Comparison of ENCODE assay signal across 16 cellular contexts in the genomic region with DNA sequence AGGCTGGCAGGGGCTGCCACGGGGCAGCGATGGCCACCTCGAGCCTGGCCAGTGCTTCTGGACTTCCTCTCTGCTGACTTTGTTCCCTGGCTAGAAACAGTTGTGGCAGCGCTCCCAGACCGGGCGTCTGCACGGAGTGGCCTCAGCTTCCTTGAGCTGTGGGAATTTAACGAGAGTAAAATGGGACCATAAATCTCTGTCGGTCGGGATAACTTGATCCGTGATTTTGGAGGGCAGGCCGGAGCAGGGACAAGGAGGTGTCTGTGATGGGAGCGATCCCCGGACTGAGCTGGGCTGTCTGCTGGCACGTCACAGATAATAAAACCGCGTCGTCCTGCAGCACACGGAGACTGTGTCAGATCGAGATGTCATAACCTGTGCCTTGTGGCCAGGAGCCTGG. TPM values are rescaled to one million over a fixed set of nuclear protein-coding genes. Genes with fewer than 3 reads are reported as not detected.
A peak's percentile ranks its signal among the peaks of the same experiment; 100 is the strongest.
DNase-seq lines count a peak whose midpoint lies in the region; ATAC-seq and TF ChIP-seq lines count a peak whose summit lies in the region.
"Had no signal": no experiment of that assay in that cellular context is flagged by ENCODE, and none has a peak within 500 bp of the region (broad histone marks: within the 10 kb centered on the region; RNA-seq: fewer than 3 reads in every experiment).

No MANE protein-coding gene starts in this region.

- POLR2A ChIA-PET in HEK293T (lab: Yijun Ruan, JAX) = no interaction called here

- peaks cover 22% of the 10 kb centered on the region for H3K27me3 Mint-ChIP-seq in neural progenitor cell (ENCODE audit: insufficient read depth, low read depth)

- H3K9me3 ChIP-seq in stomach = no peaks in the 10 kb centered on the region
- no peaks in the 10 kb centered on the region for H3K9me3 ChIP-seq in neural progenitor cell (ENCODE audit: low read depth)

- ATAC-seq in esophagus mucosa = no peak
- no peak for ATAC-seq in GM18909 (IDR thresholded peaks at IDR 0.05; ENCODE audit: poor library complexity, unreplicated experiment)
- ATAC-seq: activated CD4-positive, alpha-beta T cell treated with anti-CD3 and anti-CD28 coated beads for 36 hours had no signal

- no peak overlapping the region for H2AFZ ChIP-seq in neural progenitor cell (replicated peaks)

- no peak overlapping the region for H3K4me2 ChIP-seq in neural progenitor cell

- no peak overlapping the region for H3K4me3 Mint-ChIP-seq in neural progenitor cell
- H3K4me3 Mint-ChIP-seq: activated CD4-positive, alpha-beta T cell treated with anti-CD3 and anti-CD28 coated beads for 36 hours had no signal

- TF ChIP-seq POLR2A in stomach (IDR thresholded peaks at IDR 0.05) = no peak

- H3K79me2 ChIP-seq in neural progenitor cell (ENCODE audit: low read depth) = no peaks in the 10 kb centered on the region

- DNase-seq in HEK293T (ENCODE audit: extremely low spot score) (no peak), fibroblast of villous mesenchyme (ENCODE audit: low read depth) (peak; percentile 18), medulla oblongata (ENCODE audit: extremely low spot score) (peak; percentile 60), stomach (peak; percentile 76), EL (no peak), neural progenitor cell (ENCODE audit: low spot score) (no peak)
- DNase-seq: activated CD4-positive, alpha-beta T cell treated with anti-CD3 and anti-CD28 coated beads for 36 hours; activated gamma-delta T cell treated with Interleukin-2 at 50 U/mL for 16 hours; mammary epithelial cell; NCI-H1092; NCI-H526 treated with DMSO at 0.1 percent for 48 hours; stimulated activated CD4-positive, alpha-beta T cell treated with anti-CD3 and anti-CD28 coated beads, Interleukin-2, amount 100 ng/mL, for 48 hours had no signal

- H3K27me3 ChIP-seq in stomach (peaks cover 0 to 22% (median 0%) of the 10 kb centered on the region in 3 donors), neural progenitor cell (peaks cover 11% of the 10 kb centered on the region)

- no peaks in the 10 kb centered on the region for H3K36me3 ChIP-seq in stomach
- H3K36me3 ChIP-seq in neural progenitor cell = no peaks in the 10 kb centered on the region

- intact Hi-C loops in stomach (cut with DNase I; ENCODE audit: low total_unique reads) = no loop called here

- H3K9me3 Mint-ChIP-seq in neural progenitor cell = peaks cover 2% of the 10 kb centered on the region

- no peaks in the 10 kb centered on the region for H3F3A ChIP-seq in neural progenitor cell (ENCODE audit: low read depth)

- TF ChIP-seq EP300 in stomach (IDR thresholded peaks at IDR 0.05) = no peak

- TF ChIP-seq CTCF in fibroblast of villous mesenchyme (IDR thresholded peaks at IDR 0.05; ENCODE audit: insufficient read depth, low read depth, low read length) = no peak
- no peak for TF ChIP-seq CTCF in stomach (IDR thresholded peaks at IDR 0.05)
- no peak for TF ChIP-seq CTCF in neural progenitor cell (IDR thresholded peaks at IDR 0.05)

- peaks cover 8% of the 10 kb centered on the region for H3K4me1 Mint-ChIP-seq in neural progenitor cell
- H3K4me1 Mint-ChIP-seq: activated CD4-positive, alpha-beta T cell treated with anti-CD3 and anti-CD28 coated beads for 36 hours had no signal

- no peaks in the 10 kb centered on the region for H4K20me1 ChIP-seq in neural progenitor cell (ENCODE audit: low read depth)

- no peak overlapping the region for H3K9ac ChIP-seq in neural progenitor cell

- WGBS in stomach, 5 donors = 16 to 33% (median 22%) methylated on average over 20 of the region's 20 CpGs

- CTCF ChIA-PET in HEK293T (lab: Yijun Ruan, JAX) = no interaction called here

- H3K27ac ChIP-seq in stomach = peak overlapping the region in 2 of 5 donors; percentile 42 to 56
- no peak overlapping the region for H3K27ac ChIP-seq in neural progenitor cell

- H3K4me1 ChIP-seq in stomach = peaks cover 32 to 62% (median 44%) of the 10 kb centered on the region in 4 donors
- H3K4me1 ChIP-seq in neural progenitor cell = no peaks in the 10 kb centered on the region

- no peak overlapping the region for H3K27ac Mint-ChIP-seq in neural progenitor cell
- H3K27ac Mint-ChIP-seq: activated CD4-positive, alpha-beta T cell treated with anti-CD3 and anti-CD28 coated beads for 36 hours had no signal

- no peak overlapping the region for H3K4me3 ChIP-seq in fibroblast of villous mesenchyme (ENCODE audit: low read depth, low read length)
- no peak overlapping the region for H3K4me3 ChIP-seq in stomach
- H3K4me3 ChIP-seq in neural progenitor cell = no peak overlapping the region

- H3K36me3 Mint-ChIP-seq in neural progenitor cell = no peaks in the 10 kb centered on the region

TF ChIP-seq in HEK293T, 16 proteins besides CTCF, POLR2A, EP300 and RAD21:
- TF ChIP-seq LEF1 (IDR thresholded peaks at IDR 0.05; ENCODE audit: borderline replicate concordance) (no peak), ELF4 (IDR thresholded peaks at IDR 0.05) (no peak), FOXK2 (IDR thresholded peaks at IDR 0.05) (no peak), SUZ12 (IDR thresholded peaks at IDR 0.05) (no peak), PKNOX1 (IDR thresholded peaks at IDR 0.05) (peak; percentile 74), ZNF384 (IDR thresholded peaks at IDR 0.05) (no peak), SP1 (IDR thresholded peaks at IDR 0.05) (no peak), FOXA1 (IDR thresholded peaks at IDR 0.05) (no peak)

RNA-seq across cellular contexts. Expression of gene RBBP8NL, which starts 6.3 kb away (rescaled TPM):
- total RNA-seq in fibroblast of villous mesenchyme (not detected in 2 replicates), stomach (1 to 10 TPM in 1 of 5 donors, under 1 TPM in 2, not detected in 2; 0.45 to 2.3 (median 0.55) TPM), esophagus mucosa (5.1 TPM), neural progenitor cell (ENCODE audit: low replicate concordance) (0.03 TPM in 1 of 2 replicates, not detected in the other)
- polyA plus RNA-seq in stomach = 1 to 10 TPM; 2.1 to 8.0 (median 5.7) TPM
- total RNA-seq: activated CD4-positive, alpha-beta T cell treated with anti-CD3 and anti-CD28 coated beads for 36 hours; renal cortical epithelial cell had no signal
- polyA plus RNA-seq: neural cell had no signal

RNA-seq across cellular contexts. Expression of gene CABLES2, which starts 26.6 kb away (rescaled TPM):
- total RNA-seq in fibroblast of villous mesenchyme = 1.7 and 1.9 TPM in 2 replicates
- total RNA-seq in stomach = 1 to 10 TPM in 4 of 5 donors, under 1 TPM in 1; 0.55 to 7.8 (median 1.4) TPM
- 1 to 10 TPM; 2.0 to 3.2 (median 2.5) TPM for polyA plus RNA-seq in stomach
- total RNA-seq in esophagus mucosa = 2.4 TPM
- total RNA-seq in neural progenitor cell (ENCODE audit: low replicate concordance) = 8.1 and 13.8 TPM in 2 replicates

RNA-seq across cellular contexts. Expression of gene GATA5, which starts 42.1 kb away (rescaled TPM):
- total RNA-seq in fibroblast of villous mesenchyme (not detected in 2 replicates), stomach (10 to 100 TPM in 2 of 5 donors, 1 to 10 TPM in 2, not detected in 1; 3.1 to 16.4 (median 9.0) TPM), esophagus mucosa (not detected), neural progenitor cell (ENCODE audit: low replicate concordance) (0.12 TPM in 1 of 2 replicates, not detected in the other)
- polyA plus RNA-seq in stomach = 10 to 100 TPM in 1 of 3 donors, 1 to 10 TPM in 2; 9.1 to 11.2 (median 9.3) TPM
- total RNA-seq: activated CD4-positive, alpha-beta T cell treated with anti-CD3 and anti-CD28 coated beads for 36 hours; mammary epithelial cell; renal cortical epithelial cell had no signal
- polyA plus RNA-seq: mammary epithelial cell, neural cell had no signal

RNA-seq across cellular contexts. Expression of gene RPS21, which starts 46.8 kb away (rescaled TPM):
- total RNA-seq in fibroblast of villous mesenchyme = 357 and 457 TPM in 2 replicates
- 1,000 to 10,000 TPM in 3 of 5 donors, 100 to 1,000 TPM in 2; 239 to 2,998 (median 1,528) TPM for total RNA-seq in stomach
- polyA plus RNA-seq in stomach = 1,000 to 10,000 TPM; 4,606 to 7,615 (median 4,647) TPM
- 1,745 TPM for total RNA-seq in esophagus mucosa
- 1,629 and 1,765 TPM in 2 replicates for total RNA-seq in neural progenitor cell (ENCODE audit: low replicate concordance)

Comparison
In these comparisons a context has a peak if more than half of its experiments do, and no peak if none do; other contexts are left out.
1. DNase-seq: peak in fibroblast of villous mesenchyme (single experiment), medulla oblongata (single experiment) and stomach (single experiment); none in HEK293T (single experiment), EL (single experiment) and neural progenitor cell (single experiment).